20 cellular contexts compared by ENCODE assay signal in the genomic region with DNA sequence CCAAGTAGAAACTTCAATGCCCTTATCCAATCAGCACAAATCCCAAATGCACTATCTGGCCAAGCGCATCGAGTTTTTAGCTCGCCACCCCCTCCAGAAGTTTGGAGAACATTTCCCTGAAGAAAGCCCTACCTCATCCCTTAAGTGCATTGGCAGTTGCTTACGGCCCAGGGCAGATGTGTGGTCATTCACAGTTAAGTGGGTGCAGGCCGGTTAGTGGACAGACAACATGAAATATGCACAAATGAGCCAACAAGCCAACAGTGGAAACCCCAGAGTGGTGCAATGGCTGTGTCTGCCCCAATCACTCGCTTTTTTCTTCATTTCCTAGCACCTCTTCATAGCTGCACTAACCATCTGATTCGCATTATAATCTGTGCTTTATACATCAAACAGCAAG.
DNase-seq lines count a peak whose midpoint lies in the region; ATAC-seq, FAIRE-seq and TF ChIP-seq lines count a peak whose summit lies in the region.
"Had no signal": no experiment of that assay in that cellular context is flagged by ENCODE, and none has a peak within 500 bp of the region (broad histone marks: within the 10 kb centered on the region; RNA-seq: fewer than 3 reads in every experiment).

No MANE protein-coding gene starts in this region.

- TF ChIP-seq EP300 in stomach (IDR thresholded peaks at IDR 0.05) = no peak

- intact Hi-C loops in stomach (cut with DNase I; ENCODE audit: low total_unique reads) (no loop called here), PC-9 (cut with micrococcal nuclease; ENCODE audit: unreplicated experiment) (no loop called here)

- no peak overlapping the region for H3K4me2 ChIP-seq in PC-9
- H3K4me2 ChIP-seq: A549, KMS-11 had no signal

- H3K9me2 ChIP-seq in PC-9 (ENCODE audit: insufficient read depth) = no peaks in the 10 kb centered on the region

- 72 to 77% (median 76%) methylated on average over 7 of the region's 7 CpGs for WGBS in stomach, 5 donors

- peaks cover 6% of the 10 kb centered on the region for H3K4me1 Mint-ChIP-seq in activated T-cell treated with anti-CD3 and anti-CD28 coated beads, Interleukin-2, amount 50 U/mL, for 4 hours (ENCODE audit: low read depth)
- H3K4me1 Mint-ChIP-seq: CD4-positive, CD25-positive, alpha-beta regulatory T cell had no signal

- H3K79me2 ChIP-seq in PC-9 (ENCODE audit: low read depth) = no peaks in the 10 kb centered on the region

- TF ChIP-seq CTCF in 22Rv1 (IDR thresholded peaks at IDR 0.05) = no peak
- no peak for TF ChIP-seq CTCF in fibroblast of villous mesenchyme (IDR thresholded peaks at IDR 0.05; ENCODE audit: insufficient read depth, low read depth, low read length)
- TF ChIP-seq CTCF in stomach (IDR thresholded peaks at IDR 0.05) = no peak
- no peak for TF ChIP-seq CTCF in PC-9 (conservative IDR thresholded peaks at IDR 0.05)
- TF ChIP-seq CTCF in brain microvascular endothelial cell (IDR thresholded peaks at IDR 0.05; ENCODE audit: low read depth, low read length, missing control alignments) = no peak

- ATAC-seq in activated T-cell treated with anti-CD3 and anti-CD28 coated beads, Interleukin-2, amount 50 U/mL, for 4 hours = no peak
- ATAC-seq: A549, GM12878, PC-3 had no signal

- H4K20me1 ChIP-seq in PC-9 (ENCODE audit: insufficient read depth) = no peaks in the 10 kb centered on the region

- no peaks in the 10 kb centered on the region for H3F3A ChIP-seq in PC-9 (ENCODE audit: insufficient read depth, low read depth)

- TF ChIP-seq POLR2A in stomach (IDR thresholded peaks at IDR 0.05) = no peak

- DNase-seq in HTR-8/SVneo (ENCODE audit: insufficient read length, low spot score) = no peak
- DNase-seq in fibroblast of villous mesenchyme (ENCODE audit: low read depth) = peak; percentile 23
- DNase-seq in stomach = no peak
- DNase-seq in PC-9 = no peak
- no peak for DNase-seq in activated T-cell treated with anti-CD3 and anti-CD28 coated beads, Interleukin-2, amount 50 U/mL, for 4 hours
- no peak for DNase-seq in brain microvascular endothelial cell
- DNase-seq in AG08396 (ENCODE audit: low spot score) = no peak
- DNase-seq: CD4-positive, CD25-positive, alpha-beta regulatory T cell; DMS53; GOT3; MM.1S; NCI-H1105 treated with DMSO at 0.1 percent for 48 hours; NCI-H187; PC-3; Right ventricle myocardium superior had no signal

- H3K27me3 Mint-ChIP-seq in activated T-cell treated with anti-CD3 and anti-CD28 coated beads, Interleukin-2, amount 50 U/mL, for 4 hours (ENCODE audit: low read depth) = peaks cover 8% of the 10 kb centered on the region

- no peaks in the 10 kb centered on the region for H3K36me3 Mint-ChIP-seq in activated T-cell treated with anti-CD3 and anti-CD28 coated beads, Interleukin-2, amount 50 U/mL, for 4 hours (ENCODE audit: insufficient read depth)
- H3K36me3 Mint-ChIP-seq: CD4-positive, CD25-positive, alpha-beta regulatory T cell had no signal

- H3K36me3 ChIP-seq in stomach (no peaks in the 10 kb centered on the region), PC-9 (ENCODE audit: low read depth) (no peaks in the 10 kb centered on the region), brain microvascular endothelial cell (replicated peaks) (no peaks in the 10 kb centered on the region)

- H3K4me3 Mint-ChIP-seq in activated T-cell treated with anti-CD3 and anti-CD28 coated beads, Interleukin-2, amount 50 U/mL, for 4 hours = no peak overlapping the region
- H3K4me3 Mint-ChIP-seq: CD4-positive, CD25-positive, alpha-beta regulatory T cell had no signal

- BruUV-seq in PC-9 (replicated peaks; lab: Mats Ljungman, UMichigan) = no TSS peak

- CTCF ChIA-PET in PC-9 (lab: Charles Lee) = no interaction called here

- H3K27ac ChIP-seq in 22Rv1 (peak overlapping the region; percentile 60), stomach (peak overlapping the region in 3 of 5 donors; percentile 14 to 76 (median 51)), PC-9 (no peak overlapping the region), brain microvascular endothelial cell (no peak overlapping the region)
- H3K27ac ChIP-seq: A549, KMS-11 had no signal

- H3K27me3 ChIP-seq in stomach = no peaks in the 10 kb centered on the region
- H3K27me3 ChIP-seq in PC-9 (ENCODE audit: insufficient read depth, low read depth) = 0 out of 2 replicates have a peak, but pooled peaks cover 3% of the 10 kb centered on the region
- no peaks in the 10 kb centered on the region for H3K27me3 ChIP-seq in brain microvascular endothelial cell (replicated peaks)

- in situ Hi-C loops in brain microvascular endothelial cell (cut with HindIII; ENCODE audit: low pct_ligation_motif_present, low sequenced_read_pairs) = no loop called here

- H2AFZ ChIP-seq in PC-9 = no peak overlapping the region

- POLR2A ChIA-PET in PC-9 (lab: Charles Lee; ENCODE audit: unreplicated experiment) = no interaction called here

- no peak overlapping the region for H3K4me3 ChIP-seq in fibroblast of villous mesenchyme (ENCODE audit: low read depth, low read length)
- H3K4me3 ChIP-seq in stomach = no peak overlapping the region
- H3K4me3 ChIP-seq in PC-9 = no peak overlapping the region
- H3K4me3 ChIP-seq in brain microvascular endothelial cell (ENCODE audit: low read depth, low read length) = no peak overlapping the region
- H3K4me3 ChIP-seq: A549, GM12878 had no signal

- H3K9me3 Mint-ChIP-seq in activated T-cell treated with anti-CD3 and anti-CD28 coated beads, Interleukin-2, amount 50 U/mL, for 4 hours = no peaks in the 10 kb centered on the region
- H3K9me3 Mint-ChIP-seq: CD4-positive, CD25-positive, alpha-beta regulatory T cell had no signal

- FAIRE-seq in HTR-8/SVneo (lab: Jason Lieb, UNC) = peak; percentile 26
- FAIRE-seq: A549, GM12878, GM18507 had no signal

- H3K9me3 ChIP-seq in stomach (no peaks in the 10 kb centered on the region), PC-9 (ENCODE audit: insufficient read depth, low read depth) (no peaks in the 10 kb centered on the region)
- H3K9me3 ChIP-seq: A549 had no signal

- H3K4me1 ChIP-seq in stomach = peaks cover 0 to 5% (median 0%) of the 10 kb centered on the region in 4 donors
- H3K4me1 ChIP-seq in PC-9 (replicated peaks; ENCODE audit: insufficient read depth) = no peaks in the 10 kb centered on the region
- H3K4me1 ChIP-seq: A549 had no signal

Comparison
In these comparisons a context has a peak if more than half of its experiments do, and no peak if none do; other contexts are left out.
1. H3K27ac ChIP-seq: peak in 22Rv1 (single experiment) and stomach (3 of 5); none in PC-9 (single experiment) and brain microvascular endothelial cell (single experiment).